13 cellular contexts compared by ENCODE assay signal in genomic region chrY:7942711-7943110, GRCh38.
DNase-seq lines count a peak whose midpoint lies in the region; ATAC-seq and TF ChIP-seq lines count a peak whose summit lies in the region.
"Had no signal": no experiment of that assay in that cellular context is flagged by ENCODE, and none has a peak within 500 bp of the region (broad histone marks: within the 10 kb centered on the region; RNA-seq: fewer than 3 reads in every experiment).

No MANE protein-coding gene starts in this region.

- H3K4me3 ChIP-seq in MG63 (no peak overlapping the region), fibroblast of pulmonary artery (replicated peaks; ENCODE audit: low read depth, low read length) (no peak overlapping the region)

- no peak for TF ChIP-seq CTCF in fibroblast of pulmonary artery (IDR thresholded peaks at IDR 0.05; ENCODE audit: low read length, missing control alignments)

- H3K9me3 ChIP-seq in MG63, result no peaks in the 10 kb centered on the region
- H3K9me3 ChIP-seq: BE2C, Caco-2 had no signal

- no peaks in the 10 kb centered on the region for H3K27me3 ChIP-seq in MG63
- H3K27me3 ChIP-seq: BE2C had no signal

- peak; percentile 1 for DNase-seq in EL
- peak; percentile 44 for DNase-seq in MG63
- DNase-seq in fibroblast of pulmonary artery (ENCODE audit: low read depth), result peak; percentile 71
- DNase-seq in stromal cell of bone marrow (ENCODE audit: low read depth), result peak; percentile 21
- DNase-seq in NCI-H187 (lab: John Stamatoyannopoulos, UW), result no peak
- DNase-seq: BE2C; Caco-2; CD8-positive, alpha-beta memory T cell; DND-41; GOT3; H9 had no signal

- no peaks in the 10 kb centered on the region for H3K36me3 ChIP-seq in MG63
- H3K36me3 ChIP-seq: BE2C had no signal

- ATAC-seq in GM19023 (IDR thresholded peaks at IDR 0.05; ENCODE audit: unreplicated experiment), result no peak
- no peak for ATAC-seq in HG03025 (IDR thresholded peaks at IDR 0.05; ENCODE audit: low FRiP score, unreplicated experiment)

Comparison
In these comparisons a context has a peak if more than half of its experiments do, and no peak if none do; other contexts are left out.
1. DNase-seq: peak in EL (single experiment), MG63 (single experiment), fibroblast of pulmonary artery (single experiment) and stromal cell of bone marrow (single experiment); none in NCI-H187 (0 of 2).